ENCODE assay signal across 8 cellular contexts in genomic region chr10:124917939-124918830, GRCh38.
DNase-seq lines count a peak whose midpoint lies in the region; ATAC-seq and TF ChIP-seq lines count a peak whose summit lies in the region.

No MANE protein-coding gene starts in this region.

- H3K9me3 Mint-ChIP-seq in activated naive CD8-positive, alpha-beta T cell treated with anti-CD3 and anti-CD28 coated beads, Interleukin-2, amount 50 U/mL, for 24 hours, result no peaks in the 10 kb centered on the region

- peak overlapping the region; percentile 94 to 97 for H3K9ac ChIP-seq in stomach smooth muscle (ENCODE audit: low read length in 2 of 2)

- peak overlapping the region; percentile 95 for H3K27ac Mint-ChIP-seq in activated naive CD8-positive, alpha-beta T cell treated with anti-CD3 and anti-CD28 coated beads, Interleukin-2, amount 50 U/mL, for 24 hours

- ATAC-seq in activated naive CD8-positive, alpha-beta T cell treated with anti-CD3 and anti-CD28 coated beads, Interleukin-2, amount 50 U/mL, for 24 hours, result no peak
- no peak for ATAC-seq in GM21619 (IDR thresholded peaks at IDR 0.05; ENCODE audit: unreplicated experiment)

- no peaks in the 10 kb centered on the region for H3K27me3 ChIP-seq in stomach smooth muscle (ENCODE audit: control insufficient read depth in 1 of 2, insufficient read depth in 2 of 2, low read length in 2 of 2)

- H3K4me3 Mint-ChIP-seq in activated naive CD8-positive, alpha-beta T cell treated with anti-CD3 and anti-CD28 coated beads, Interleukin-2, amount 50 U/mL, for 24 hours, result peak overlapping the region; percentile 88

- H3K4me1 ChIP-seq in stomach smooth muscle (ENCODE audit: control insufficient read depth, insufficient read depth, low read length), result peaks cover 16% of the 10 kb centered on the region

- H3K36me3 Mint-ChIP-seq in activated naive CD8-positive, alpha-beta T cell treated with anti-CD3 and anti-CD28 coated beads, Interleukin-2, amount 50 U/mL, for 24 hours (ENCODE audit: low read depth), result peaks cover 3% of the 10 kb centered on the region

- H3K4me3 ChIP-seq in HFF-Myc (replicated peaks; ENCODE audit: low read depth, low read length) (peak overlapping the region; percentile 59), iPS-18c (ENCODE audit: insufficient read depth, low read depth, low read length) (peak overlapping the region; percentile 73), stomach smooth muscle (ENCODE audit: low read length in 2 of 2) (peak overlapping the region; percentile 94 to 95)

- peak overlapping the region; percentile 93 for H3K27ac ChIP-seq in stomach smooth muscle (ENCODE audit: low read length)

- H3K4me1 Mint-ChIP-seq in activated naive CD8-positive, alpha-beta T cell treated with anti-CD3 and anti-CD28 coated beads, Interleukin-2, amount 50 U/mL, for 24 hours, result peaks cover 30% of the 10 kb centered on the region

- H3K36me3 ChIP-seq in stomach smooth muscle (ENCODE audit: control insufficient read depth in 2 of 2, insufficient read depth in 2 of 2, low read length in 2 of 2), result no peaks in the 10 kb centered on the region

- H3K9me3 ChIP-seq in iPS-18c (ENCODE audit: control insufficient read depth, insufficient read depth, low read length) (peaks cover 3% of the 10 kb centered on the region), stomach smooth muscle (ENCODE audit: control insufficient read depth in 2 of 2, low read length in 2 of 2) (no peaks in the 10 kb centered on the region)

- no peaks in the 10 kb centered on the region for H3K27me3 Mint-ChIP-seq in activated naive CD8-positive, alpha-beta T cell treated with anti-CD3 and anti-CD28 coated beads, Interleukin-2, amount 50 U/mL, for 24 hours

- no peak for TF ChIP-seq CTCF in HFF-Myc (IDR thresholded peaks at IDR 0.05; ENCODE audit: low read depth, low read length, missing control alignments)

- DNase-seq in AG08395 (ENCODE audit: low spot score) (peak; percentile 76), HFF-Myc (ENCODE audit: extremely low read depth, low read depth) (no peak), NCI-H345 treated with DMSO at 0.1 percent for 48 hours (lab: John Stamatoyannopoulos, UW; ENCODE audit: unreplicated experiment) (no peak), middle frontal gyrus (ENCODE audit: extremely low spot score, low spot score) (no peak)
- DNase-seq in activated naive CD8-positive, alpha-beta T cell treated with anti-CD3 and anti-CD28 coated beads, Interleukin-2, amount 50 U/mL, for 24 hours, result no peak
